ENCODE assay signal across 26 cellular contexts in genomic region chr13:71870036-71870435, GRCh38. TPM values are rescaled to one million over a fixed set of nuclear protein-coding genes. Genes with fewer than 3 reads are reported as not detected.
DNase-seq lines count a peak whose midpoint lies in the region; ATAC-seq and TF ChIP-seq lines count a peak whose summit lies in the region.
"Had no signal": no experiment of that assay in that cellular context is flagged by ENCODE, and none has a peak within 500 bp of the region (broad histone marks: within the 10 kb centered on the region; RNA-seq: fewer than 3 reads in every experiment).

No MANE protein-coding gene starts in this region.

- no peak overlapping the region for H3K14ac ChIP-seq in mesenchymal stem cell (ENCODE audit: low read length in 2 of 2)

- no peaks in the 10 kb centered on the region for H3K79me2 ChIP-seq in GM23338 (replicated peaks; ENCODE audit: insufficient read depth)

- no peaks in the 10 kb centered on the region for H3K9me3 ChIP-seq in HUES64 (ENCODE audit: insufficient read depth, low read depth, low read length)
- H3K9me3 ChIP-seq in ectodermal cell (ENCODE audit: control insufficient read depth, low read length), result no peaks in the 10 kb centered on the region
- no peaks in the 10 kb centered on the region for H3K9me3 ChIP-seq in mesenchymal stem cell (ENCODE audit: control insufficient read depth, low read length)
- H3K9me3 ChIP-seq: left ventricle myocardium inferior, prostate gland, SJSA1, tibial nerve had no signal

- no peak overlapping the region for H2BK12ac ChIP-seq in mesenchymal stem cell (ENCODE audit: low read length in 2 of 2)

- DNase-seq in GM23338 (ENCODE audit: low spot score), result peak; percentile 23
- no peak for DNase-seq in mesenchymal stem cell
- no peak for DNase-seq in stimulated activated CD4-positive, alpha-beta T cell treated with anti-CD3 and anti-CD28 coated beads, Interleukin-4, amount 100 ng/mL, for 24 hours
- DNase-seq: activated CD4-positive, alpha-beta T cell treated with anti-CD3 and anti-CD28 coated beads for 1 hour; activated CD8-positive, alpha-beta T cell treated with anti-CD3 and anti-CD28 coated beads, Interleukin-2, amount 10 ng/mL, durations not matched to agents 7 days and 5 days; activated gamma-delta T cell; activated T-cell treated with anti-CD3 and anti-CD28 coated beads for 4 hours; C1 segment of cervical spinal cord; Calu3; dorsolateral prefrontal cortex; left ventricle myocardium inferior; NCI-H2029; NCI-H510A treated with DMSO at 0.1 percent for 48 hours; stimulated activated CD4-positive, alpha-beta T cell treated with anti-CD3 and anti-CD28 coated beads, Interleukin-15, amount 100 ng/mL, for 24 hours; T-helper 1 cell had no signal

- H3K9me3 Mint-ChIP-seq in GM23338, result no peaks in the 10 kb centered on the region
- H3K9me3 Mint-ChIP-seq: natural killer cell treated with Interleukin-12 subunit alpha and Interleukin-12 subunit beta and Interleukin-15 and Interleukin-18, amount 100 ng/mL, for 72 hours had no signal

- no peak overlapping the region for H3K9ac ChIP-seq in HUES64 (ENCODE audit: low read depth, low read length)
- H3K9ac ChIP-seq in mesenchymal stem cell (ENCODE audit: low read length), result no peak overlapping the region

- H2BK5ac ChIP-seq in mesenchymal stem cell (ENCODE audit: low read depth, low read length, poor library complexity, severe bottlenecking), result no peak overlapping the region

- 5% methylated on average over 3 of the region's 7 CpGs for WGBS in HUES64
- 1 to 2% methylated on average over 4 to 5 of the region's 7 CpGs for WGBS in ectodermal cell, 2 experiments
- 19% methylated on average over 4 of the region's 7 CpGs for WGBS in mesenchymal stem cell

- H3K4me1 ChIP-seq in GM23338 (ENCODE audit: insufficient read depth) (peaks cover 35% of the 10 kb centered on the region), HUES64 (ENCODE audit: insufficient read depth, low read length) (peaks cover 48% of the 10 kb centered on the region), ectodermal cell (ENCODE audit: control insufficient read depth, insufficient read depth, low read length) (peaks cover 22% of the 10 kb centered on the region), mesenchymal stem cell (ENCODE audit: control insufficient read depth, insufficient read depth, low read depth, low read length) (peaks cover 14% of the 10 kb centered on the region)
- H3K4me1 ChIP-seq: prostate gland had no signal

- peak overlapping the region; percentile 61 for H2BK120ac ChIP-seq in mesenchymal stem cell (ENCODE audit: low read depth, low read length)

- no peaks in the 10 kb centered on the region for H3K36me3 Mint-ChIP-seq in GM23338 (ENCODE audit: low read depth)
- H3K36me3 Mint-ChIP-seq: IgD-negative memory B cell; natural killer cell treated with Interleukin-12 subunit alpha and Interleukin-12 subunit beta and Interleukin-15 and Interleukin-18, amount 100 ng/mL, for 72 hours had no signal

- H3K79me1 ChIP-seq in mesenchymal stem cell (replicated peaks; ENCODE audit: low read length, poor library complexity, severe bottlenecking), result no peaks in the 10 kb centered on the region

- no peak overlapping the region for H2BK15ac ChIP-seq in mesenchymal stem cell (ENCODE audit: low read depth, poor library complexity, severe bottlenecking)

- H3K36me3 ChIP-seq in GM23338 (ENCODE audit: insufficient read depth), result no peaks in the 10 kb centered on the region
- H3K36me3 ChIP-seq in HUES64 (ENCODE audit: insufficient read depth, low read length), result no peaks in the 10 kb centered on the region
- no peaks in the 10 kb centered on the region for H3K36me3 ChIP-seq in ectodermal cell (ENCODE audit: control insufficient read depth, insufficient read depth, low read length)
- no peaks in the 10 kb centered on the region for H3K36me3 ChIP-seq in mesenchymal stem cell (ENCODE audit: control insufficient read depth in 1 of 2, insufficient read depth in 2 of 2, low read depth in 1 of 2, low read length in 2 of 2)
- H3K36me3 ChIP-seq: left ventricle myocardium inferior, prostate gland, SJSA1, tibial nerve had no signal

- no peak overlapping the region for H3K27ac Mint-ChIP-seq in GM23338
- H3K27ac Mint-ChIP-seq: activated CD8-positive, alpha-beta T cell treated with anti-CD3 and anti-CD28 coated beads, Interleukin-2, amount 10 ng/mL, durations not matched to agents 7 days and 5 days; IgD-negative memory B cell; natural killer cell treated with Interleukin-12 subunit alpha and Interleukin-12 subunit beta and Interleukin-15 and Interleukin-18, amount 100 ng/mL, for 72 hours had no signal

- H3K27me3 ChIP-seq in GM23338 (ENCODE audit: insufficient read depth) (peaks cover 59% of the 10 kb centered on the region), HUES64 (ENCODE audit: insufficient read depth, low read length) (peaks cover 50% of the 10 kb centered on the region), ectodermal cell (ENCODE audit: control insufficient read depth, insufficient read depth, low read length, poor library complexity, severe bottlenecking) (peaks cover 24% of the 10 kb centered on the region), mesenchymal stem cell (ENCODE audit: control insufficient read depth in 1 of 2, insufficient read depth in 1 of 2, low read length in 2 of 2) (peaks cover 22 to 43% of the 10 kb centered on the region in 2 experiments)

- ATAC-seq in GM23338, result no peak
- ATAC-seq in GM21515 (IDR thresholded peaks at IDR 0.05; ENCODE audit: unreplicated experiment), result no peak
- ATAC-seq in GM19328 (IDR thresholded peaks at IDR 0.05; ENCODE audit: unreplicated experiment), result no peak
- no peak for ATAC-seq in HG03196 (IDR thresholded peaks at IDR 0.05; ENCODE audit: unreplicated experiment)
- ATAC-seq: activated CD8-positive, alpha-beta T cell treated with anti-CD3 and anti-CD28 coated beads, Interleukin-2, amount 10 ng/mL, durations not matched to agents 7 days and 5 days; natural killer cell treated with Interleukin-12 subunit alpha and Interleukin-12 subunit beta and Interleukin-15 and Interleukin-18, amount 100 ng/mL, for 72 hours had no signal

- H3K4me3 ChIP-seq in GM23338 (peak overlapping the region; percentile 49), HUES64 (ENCODE audit: low read length) (peak overlapping the region; percentile 47), ectodermal cell (ENCODE audit: insufficient read depth, low read depth, low read length) (peak overlapping the region; percentile 17), mesenchymal stem cell (ENCODE audit: insufficient read depth in 1 of 2, low read depth in 1 of 2, low read length in 2 of 2) (no peak overlapping the region)
- H3K4me3 ChIP-seq: dorsolateral prefrontal cortex, left ventricle myocardium inferior, prostate gland, SJSA1, tibial nerve had no signal

- no peak overlapping the region for H3K18ac ChIP-seq in mesenchymal stem cell (ENCODE audit: low read depth in 1 of 2, low read length in 2 of 2)

- no peaks in the 10 kb centered on the region for H4K20me1 ChIP-seq in GM23338 (replicated peaks; ENCODE audit: insufficient read depth)

- peaks cover 31% of the 10 kb centered on the region for H3K4me1 Mint-ChIP-seq in GM23338

- H3F3A ChIP-seq in GM23338 (replicated peaks; ENCODE audit: low read depth), result no peaks in the 10 kb centered on the region

- no peak overlapping the region for H3K27ac ChIP-seq in GM23338 (ENCODE audit: low read depth)
- no peak overlapping the region for H3K27ac ChIP-seq in HUES64 (ENCODE audit: low read depth, low read length)
- no peak overlapping the region for H3K27ac ChIP-seq in ectodermal cell (ENCODE audit: insufficient read depth, low read depth, low read length, poor library complexity, severe bottlenecking)
- H3K27ac ChIP-seq in mesenchymal stem cell (ENCODE audit: low read length, poor library complexity, severe bottlenecking), result no peak overlapping the region
- H3K27ac ChIP-seq: dorsolateral prefrontal cortex, left ventricle myocardium inferior, prostate gland, SJSA1, tibial nerve had no signal

- no peaks in the 10 kb centered on the region for H3K9me2 ChIP-seq in GM23338 (ENCODE audit: insufficient read depth)

- H4K91ac ChIP-seq in mesenchymal stem cell (ENCODE audit: low read length), result no peak overlapping the region

- no peak overlapping the region for H2AFZ ChIP-seq in GM23338
- H2AFZ ChIP-seq in mesenchymal stem cell (ENCODE audit: low read depth, low read length), result no peak overlapping the region

- H3K4me2 ChIP-seq in GM23338 (peak overlapping the region; percentile 77), mesenchymal stem cell (ENCODE audit: low read length, poor library complexity, severe bottlenecking) (no peak overlapping the region)

- no peak overlapping the region for H2AK5ac ChIP-seq in mesenchymal stem cell (ENCODE audit: low read length, severe bottlenecking)

- no peak overlapping the region for H3K4ac ChIP-seq in mesenchymal stem cell (ENCODE audit: low read depth in 1 of 2, low read length in 2 of 2)

- no peak overlapping the region for H4K8ac ChIP-seq in mesenchymal stem cell (ENCODE audit: low read length)

- peaks cover 41% of the 10 kb centered on the region for H3K27me3 Mint-ChIP-seq in GM23338 (ENCODE audit: insufficient read depth, low read depth, poor library complexity)

- TF ChIP-seq CTCF in GM23338 (conservative IDR thresholded peaks at IDR 0.05; ENCODE audit: low read depth in 2 of 2), result no peak

- H3K23ac ChIP-seq in mesenchymal stem cell (ENCODE audit: low read length in 2 of 2), result no peak overlapping the region

- peak overlapping the region; percentile 68 for H3K4me3 Mint-ChIP-seq in GM23338
- H3K4me3 Mint-ChIP-seq: activated CD8-positive, alpha-beta T cell treated with anti-CD3 and anti-CD28 coated beads, Interleukin-2, amount 10 ng/mL, durations not matched to agents 7 days and 5 days; IgD-negative memory B cell; natural killer cell treated with Interleukin-12 subunit alpha and Interleukin-12 subunit beta and Interleukin-15 and Interleukin-18, amount 100 ng/mL, for 72 hours had no signal

TF ChIP-seq in GM23338, 12 proteins besides CTCF, POLR2A, EP300 and RAD21:
- no peak for TF ChIP-seq CREB1 (CRISPR knock-in tag; IDR thresholded peaks at IDR 0.05; ENCODE audit: low read depth)
- no peak for TF ChIP-seq ZNF331 (CRISPR knock-in tag; IDR thresholded peaks at IDR 0.05; ENCODE audit: low read depth)
- TF ChIP-seq POLR2AphosphoS5 (IDR thresholded peaks at IDR 0.05; ENCODE audit: low read depth), result no peak
- no peak for TF ChIP-seq NANOG (IDR thresholded peaks at IDR 0.05; ENCODE audit: borderline replicate concordance)
- TF ChIP-seq EZH2phosphoT487 (IDR thresholded peaks at IDR 0.05; ENCODE audit: unreplicated experiment), result no peak
- no peak for TF ChIP-seq ZNF114 (CRISPR knock-in tag; IDR thresholded peaks at IDR 0.05)

RNA-seq across cellular contexts. Expression of gene DACH1, which starts 3.0 kb away (rescaled TPM):
- 0.39 and 0.45 TPM in 2 replicates for total RNA-seq in GM23338 (2014; rRNA removed; shearing (Covaris generic))
- 0.17 and 0.57 TPM in 2 replicates for polyA plus RNA-seq in GM23338 (2016; fragmentation: Nextera tagmentation; extraction: Ambion mirVana)
- 4.6 TPM for polyA plus RNA-seq in HUES64 (2013, experiment 1 of 2)
- 6.7 TPM for polyA plus RNA-seq in HUES64 (2013, experiment 2 of 2)
- polyA plus RNA-seq in ectodermal cell (2013, experiment 1 of 4), result 26.9 TPM
- 23.2 TPM for polyA plus RNA-seq in ectodermal cell (2013, experiment 2 of 4)
- polyA plus RNA-seq in ectodermal cell (2013, experiment 3 of 4), result 25.0 TPM
- 28.9 TPM for polyA plus RNA-seq in ectodermal cell (2013, experiment 4 of 4)
- polyA plus RNA-seq in mesenchymal stem cell (2013, experiment 1 of 2), result 17.5 TPM
- 16.9 TPM for polyA plus RNA-seq in mesenchymal stem cell (2013, experiment 2 of 2)
- total RNA-seq: activated CD8-positive, alpha-beta T cell treated with anti-CD3 and anti-CD28 coated beads, Interleukin-2, amount 10 ng/mL, durations not matched to agents 7 days and 5 days; Daoy; SJSA1 had no signal
- polyA plus RNA-seq: IgD-negative memory B cell had no signal

Comparison
In these comparisons a context has a peak if more than half of its experiments do, and no peak if none do; other contexts are left out.
1. H3K4me3 ChIP-seq: peak in GM23338 (single experiment), HUES64 (single experiment) and ectodermal cell (single experiment); none in mesenchymal stem cell (0 of 2).